In the genomic region with DNA sequence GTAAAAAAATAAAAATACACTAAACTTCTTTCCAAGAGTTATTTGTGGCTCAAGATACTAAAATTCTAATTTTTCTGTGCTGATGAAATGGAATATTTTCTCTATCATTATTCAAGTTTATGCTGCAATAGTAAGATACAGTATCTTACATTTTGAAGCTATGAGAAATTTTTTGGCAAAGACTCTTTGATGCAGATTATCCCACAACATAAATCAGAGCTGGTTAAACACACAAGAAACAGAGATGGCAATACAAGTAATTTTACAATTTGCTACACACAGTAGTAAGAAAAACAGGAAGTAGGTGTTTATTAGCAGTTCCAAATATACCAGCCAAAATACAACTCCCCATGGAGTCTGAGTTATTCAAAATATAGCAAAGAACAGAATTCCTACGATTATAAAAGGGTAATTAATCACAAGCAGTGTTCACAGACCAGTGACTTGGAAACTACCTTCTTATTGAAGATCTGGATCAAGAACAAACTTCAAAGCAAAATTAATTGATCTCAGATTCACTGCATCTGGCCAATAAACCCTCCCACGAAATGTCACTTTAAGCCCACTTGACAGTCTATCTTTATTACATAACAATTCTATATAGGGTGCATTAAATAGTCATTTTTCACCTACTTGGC, we compare ENCODE assay signal across 24 cellular contexts.
"Had no signal": no experiment of that assay in that cellular context is flagged by ENCODE, and none has a peak within 500 bp of the region (broad histone marks: within the 10 kb centered on the region; RNA-seq: fewer than 3 reads in every experiment).

No MANE protein-coding gene starts in this region.

- DNase-seq: activated CD4-positive, alpha-beta T cell treated with anti-CD3 and anti-CD28 coated beads for 4 hours; activated CD4-positive, alpha-beta T cell treated with anti-CD3 and anti-CD28 coated beads, Interleukin-2, amount 50 U/mL, for 48 hours; activated CD4-positive, CD25-positive, alpha-beta regulatory T cell; activated CD8-positive, alpha-beta memory T cell treated with anti-CD3 and anti-CD28 coated beads, Interleukin-2, amount 50 U/mL, for 48 hours; activated naive CD4-positive, alpha-beta T cell; activated T-cell treated with anti-CD3 and anti-CD28 coated beads, Interleukin-2, amount 50 U/mL, for 4 hours; adrenal gland; colonic mucosa; head of caudate nucleus; left colon; naive thymus-derived CD4-positive, alpha-beta T cell; small intestine; stimulated activated CD4-positive, alpha-beta T cell treated with anti-CD3 and anti-CD28 coated beads, Interleukin-15, amount 100 ng/mL, for 24 hours; stimulated activated CD8-positive, alpha-beta memory T cell treated with anti-CD3 and anti-CD28 coated beads, Interleukin-4, amount 100 ng/mL, for 48 hours; stimulated activated naive B cell treated with anti-CD40 and anti-IgM and Interleukin-4, amounts not matched to agents 10 μg/mL and 1 μg/mL and 100 μg/mL, for 72 hours; T-helper 9 cell; transverse colon; uterus had no signal

- H3K4me3 ChIP-seq: adrenal gland, colonic mucosa, lung, transverse colon, uterus had no signal

- FAIRE-seq: bronchial epithelial cell, frontal cortex, islet of Langerhans, small intestine had no signal

- H3K36me3 ChIP-seq: adrenal gland, colonic mucosa, transverse colon, uterus had no signal

- H3K27ac ChIP-seq: adrenal gland, colonic mucosa, epithelial cell of prostate, transverse colon, uterus had no signal

- H3K27me3 ChIP-seq: adrenal gland, colonic mucosa, transverse colon, uterus had no signal

- H3K9me3 ChIP-seq: adrenal gland, colonic mucosa, transverse colon, uterus had no signal

- H3K4me1 ChIP-seq: adrenal gland, colonic mucosa, transverse colon, uterus had no signal

- ATAC-seq: activated T-cell treated with anti-CD3 and anti-CD28 coated beads, Interleukin-2, amount 50 U/mL, for 4 hours; left colon; naive thymus-derived CD4-positive, alpha-beta T cell; sciatic nerve; stimulated activated naive B cell treated with anti-CD40 and anti-IgM and Interleukin-4, amounts not matched to agents 10 μg/mL and 1 μg/mL and 100 μg/mL, for 72 hours had no signal
